In genomic region chr3:5195605-5196004, GRCh38 we compare ENCODE assay signal across 9 cellular contexts. TPM values are rescaled to one million over a fixed set of nuclear protein-coding genes. Genes with fewer than 3 reads are reported as not detected.
DNase-seq lines count a peak whose midpoint lies in the region; ATAC-seq and TF ChIP-seq lines count a peak whose summit lies in the region.
"Had no signal": no experiment of that assay in that cellular context is flagged by ENCODE, and none has a peak within 500 bp of the region (broad histone marks: within the 10 kb centered on the region; RNA-seq: fewer than 3 reads in every experiment).

No MANE protein-coding gene starts in this region.

- no peaks in the 10 kb centered on the region for H3K36me3 Mint-ChIP-seq in natural killer cell

- TF ChIP-seq POLR2A in adrenal gland (IDR thresholded peaks at IDR 0.05), result no peak

- WGBS in adrenal gland, 4 donors, result 67 to 81% (median 72%) methylated on average over 2 of the region's 2 CpGs

- TF ChIP-seq CTCF in adrenal gland (IDR thresholded peaks at IDR 0.05), result no peak
- no peak for TF ChIP-seq CTCF in natural killer cell (IDR thresholded peaks at IDR 0.05)

- H3K4me1 ChIP-seq in adrenal gland (replicated peaks in 1 of 2), result peaks cover 17 to 59% of the 10 kb centered on the region in 2 donors

- H3K9me3 ChIP-seq in adrenal gland (replicated peaks in 1 of 3), result no peaks in the 10 kb centered on the region

- ATAC-seq in natural killer cell (no peak), GM18861 (IDR thresholded peaks at IDR 0.05; ENCODE audit: unreplicated experiment) (no peak), HG03025 (IDR thresholded peaks at IDR 0.05; ENCODE audit: low FRiP score, unreplicated experiment) (no peak), HG03159 (IDR thresholded peaks at IDR 0.05; ENCODE audit: unreplicated experiment) (no peak)

- intact Hi-C loops in adrenal gland (cut with DNase I) (no loop called here), natural killer cell (cut with micrococcal nuclease) (loop anchor here (2.0 kb wide), 1 partner anchor 73 kb away; the partner anchor contains the start of gene ARL8B)

- H3K27ac ChIP-seq in adrenal gland, result peak overlapping the region in 3 of 5 donors; percentile 53 to 75 (median 56)

- no peaks in the 10 kb centered on the region for H3K27me3 Mint-ChIP-seq in natural killer cell (ENCODE audit: low read depth in 2 of 2)

- H3K4me3 Mint-ChIP-seq in natural killer cell, result peak overlapping the region; percentile 73

- no peaks in the 10 kb centered on the region for H3K9me3 Mint-ChIP-seq in natural killer cell

- peaks cover 70 to 76% of the 10 kb centered on the region in 2 donors for H3K4me1 Mint-ChIP-seq in natural killer cell

- H3K27ac Mint-ChIP-seq in natural killer cell, result peak overlapping the region; percentile 83 to 92

- DNase-seq in Daoy (ENCODE audit: low read depth), result peak; percentile 42
- peak; percentile 79 for DNase-seq in NCI-H226
- DNase-seq in adrenal gland, result peak in 6 of 7 donors; percentile 18 to 67 (median 41)
- DNase-seq in natural killer cell, result no peak
- DNase-seq in globus pallidus (ENCODE audit: low spot score), result no peak
- DNase-seq: activated CD8-positive, alpha-beta memory T cell treated with anti-CD3 and anti-CD28 coated beads for 24 hours had no signal

- H3K36me3 ChIP-seq in adrenal gland (replicated peaks in 1 of 2), result peaks cover 0 to 11% of the 10 kb centered on the region in 2 donors

- no peaks in the 10 kb centered on the region for H3K27me3 ChIP-seq in adrenal gland

- no peak overlapping the region for H3K4me3 ChIP-seq in adrenal gland

RNA-seq across cellular contexts. Expression of gene EDEM1, which starts 8.1 kb away (rescaled TPM):
- total RNA-seq in Daoy (2014; rRNA removed; shearing (Covaris generic)), result 5.1 and 13.7 TPM in 2 replicates
- 10 to 100 TPM; 23.0 to 63.6 (median 37.4) TPM for total RNA-seq in adrenal gland
- polyA plus RNA-seq in adrenal gland, result 10 to 100 TPM in 1 of 3 donors, 1 to 10 TPM in 2; 3.1 to 24.9 (median 3.6) TPM
- total RNA-seq in natural killer cell, result 10 to 100 TPM; 55.3 to 64.2 (median 59.9) TPM

Comparison
In these comparisons a context has a peak if more than half of its experiments do, and no peak if none do; other contexts are left out.
1. DNase-seq: peak in Daoy (single experiment), NCI-H226 (single experiment) and adrenal gland (6 of 7); none in natural killer cell (single experiment) and globus pallidus (single experiment).